ENCODE assay signal across 11 cellular contexts in the genomic region with DNA sequence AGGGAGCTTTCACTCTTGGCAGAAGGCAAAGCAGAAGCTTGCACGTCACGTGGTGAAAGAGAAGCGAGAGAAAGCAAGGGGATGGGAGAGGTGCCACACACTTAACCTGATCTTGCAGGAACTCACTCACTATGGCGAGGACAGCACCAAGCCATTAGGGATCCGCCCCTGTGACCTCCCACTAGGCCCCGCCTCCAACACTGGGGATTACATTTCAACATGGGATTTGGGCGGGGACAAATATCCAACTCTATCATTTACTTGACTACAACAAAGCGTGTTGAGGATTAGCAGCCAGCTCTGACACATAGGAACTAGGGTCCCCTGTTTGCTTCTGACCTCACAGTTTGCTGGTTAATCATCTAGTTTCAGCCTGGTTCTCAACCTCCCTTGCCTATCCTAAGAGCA. TPM values are rescaled to one million over a fixed set of nuclear protein-coding genes. Genes with fewer than 3 reads are reported as not detected.
DNase-seq lines count a peak whose midpoint lies in the region; ATAC-seq and TF ChIP-seq lines count a peak whose summit lies in the region.
"Had no signal": no experiment of that assay in that cellular context is flagged by ENCODE, and none has a peak within 500 bp of the region (broad histone marks: within the 10 kb centered on the region; RNA-seq: fewer than 3 reads in every experiment).

No MANE protein-coding gene starts in this region.

- no peak overlapping the region for H3K27ac ChIP-seq in colonic mucosa

- no peaks in the 10 kb centered on the region for H3K9me3 ChIP-seq in colonic mucosa

- H3K4me1 ChIP-seq in colonic mucosa, result no peaks in the 10 kb centered on the region

- H3K27me3 Mint-ChIP-seq in activated T-cell treated with anti-CD3 and anti-CD28 coated beads, Interleukin-2, amount 50 U/mL, for 4 hours (ENCODE audit: low read depth), result no peaks in the 10 kb centered on the region
- no peaks in the 10 kb centered on the region for H3K27me3 Mint-ChIP-seq in memory B cell
- no peaks in the 10 kb centered on the region for H3K27me3 Mint-ChIP-seq in stimulated activated naive CD8-positive, alpha-beta T cell treated with anti-CD3 and anti-CD28 coated beads, Interleukin-15, Interleukin-2, amounts not matched to agents 100 ng/mL and 50 ng/mL, for 24 hours

- H3K36me3 Mint-ChIP-seq in activated T-cell treated with anti-CD3 and anti-CD28 coated beads, Interleukin-2, amount 50 U/mL, for 4 hours (ENCODE audit: insufficient read depth), result no peaks in the 10 kb centered on the region
- H3K36me3 Mint-ChIP-seq in memory B cell, result peaks cover 6% of the 10 kb centered on the region
- peaks cover 11% of the 10 kb centered on the region for H3K36me3 Mint-ChIP-seq in stimulated activated naive CD8-positive, alpha-beta T cell treated with anti-CD3 and anti-CD28 coated beads, Interleukin-15, Interleukin-2, amounts not matched to agents 100 ng/mL and 50 ng/mL, for 24 hours (ENCODE audit: low read depth)

- H3K4me3 Mint-ChIP-seq in activated T-cell treated with anti-CD3 and anti-CD28 coated beads, Interleukin-2, amount 50 U/mL, for 4 hours, result peak overlapping the region; percentile 78
- peak overlapping the region; percentile 43 for H3K4me3 Mint-ChIP-seq in memory B cell
- H3K4me3 Mint-ChIP-seq in stimulated activated naive CD8-positive, alpha-beta T cell treated with anti-CD3 and anti-CD28 coated beads, Interleukin-15, Interleukin-2, amounts not matched to agents 100 ng/mL and 50 ng/mL, for 24 hours, result peak overlapping the region; percentile 83

- intact Hi-C loops in colonic mucosa (cut with DNase I), result no loop called here

- peaks cover 4% of the 10 kb centered on the region for H3K9me3 Mint-ChIP-seq in activated T-cell treated with anti-CD3 and anti-CD28 coated beads, Interleukin-2, amount 50 U/mL, for 4 hours
- H3K9me3 Mint-ChIP-seq in memory B cell, result peaks cover 5% of the 10 kb centered on the region
- H3K9me3 Mint-ChIP-seq in stimulated activated naive CD8-positive, alpha-beta T cell treated with anti-CD3 and anti-CD28 coated beads, Interleukin-15, Interleukin-2, amounts not matched to agents 100 ng/mL and 50 ng/mL, for 24 hours, result peaks cover 9% of the 10 kb centered on the region

- H3K27ac Mint-ChIP-seq in memory B cell, result peak overlapping the region; percentile 66
- peak overlapping the region; percentile 97 for H3K27ac Mint-ChIP-seq in stimulated activated naive CD8-positive, alpha-beta T cell treated with anti-CD3 and anti-CD28 coated beads, Interleukin-15, Interleukin-2, amounts not matched to agents 100 ng/mL and 50 ng/mL, for 24 hours

- no peak for DNase-seq in activated CD4-positive, CD25-positive, alpha-beta regulatory T cell (lab: John Stamatoyannopoulos, UW)
- DNase-seq in activated T-cell treated with anti-CD3 and anti-CD28 coated beads, Interleukin-2, amount 50 U/mL, for 4 hours, result no peak
- DNase-seq in memory B cell (ENCODE audit: low spot score in 2 of 2) (no peak), NCI-H446 (lab: John Stamatoyannopoulos, UW) (no peak), NOMO-1 (lab: John Stamatoyannopoulos, UW; ENCODE audit: unreplicated experiment in 2 of 2) (no peak), colonic mucosa (no peak)
- DNase-seq: 8988T, kidney, NCI-H510A treated with DMSO at 0.1 percent for 48 hours had no signal

- H3K36me3 ChIP-seq in colonic mucosa, result no peaks in the 10 kb centered on the region

- TF ChIP-seq CTCF in colonic mucosa (IDR thresholded peaks at IDR 0.05), result no peak

- peak; percentile 86 to 91 for ATAC-seq in activated CD4-positive, CD25-positive, alpha-beta regulatory T cell treated with anti-CD3 and anti-CD28 coated beads, Interleukin-2, amount 50 U/mL, for 24 hours
- ATAC-seq in activated T-cell treated with anti-CD3 and anti-CD28 coated beads, Interleukin-2, amount 50 U/mL, for 4 hours, result peak; percentile 90
- ATAC-seq in memory B cell (ENCODE audit: low read depth), result no peak

- no peaks in the 10 kb centered on the region for H3K27me3 ChIP-seq in colonic mucosa

- no peak overlapping the region for H3K9ac ChIP-seq in colonic mucosa (ENCODE audit: low read depth in 2 of 2, low read length in 2 of 2)

- peaks cover 78% of the 10 kb centered on the region for H3K4me1 Mint-ChIP-seq in activated T-cell treated with anti-CD3 and anti-CD28 coated beads, Interleukin-2, amount 50 U/mL, for 4 hours (ENCODE audit: low read depth)
- H3K4me1 Mint-ChIP-seq in memory B cell, result peaks cover 54% of the 10 kb centered on the region
- peaks cover 95% of the 10 kb centered on the region for H3K4me1 Mint-ChIP-seq in stimulated activated naive CD8-positive, alpha-beta T cell treated with anti-CD3 and anti-CD28 coated beads, Interleukin-15, Interleukin-2, amounts not matched to agents 100 ng/mL and 50 ng/mL, for 24 hours (ENCODE audit: low read depth)

- no peak overlapping the region for H3K4me3 ChIP-seq in colonic mucosa

RNA-seq across cellular contexts. Expression of gene LBH, which starts 35.8 kb away (rescaled TPM):
- total RNA-seq in activated T-cell treated with anti-CD3 and anti-CD28 coated beads, Interleukin-2, amount 50 U/mL, for 4 hours, result 100 to 1,000 TPM; 102 to 143 (median 119) TPM
- 10 to 100 TPM in 1 of 2 donors, 1 to 10 TPM in 1; 8.7 to 16.1 TPM for total RNA-seq in colonic mucosa

Comparison
In these comparisons a context has a peak if more than half of its experiments do, and no peak if none do; other contexts are left out.
1. RNA of gene LBH, which starts 35.8 kb away (total RNA-seq): 102 to 143 TPM in activated T-cell treated with anti-CD3 and anti-CD28 coated beads, Interleukin-2, amount 50 U/mL, for 4 hours; 8.7 to 16.1 TPM in colonic mucosa; every median in the first group is over 4 times any median in the second.
2. Peak in every context shown above with its lines, with median percentiles within 50 percentile points of each other: H3K4me3 Mint-ChIP-seq.